ENCODE assay signal across 17 cellular contexts in the genomic region with DNA sequence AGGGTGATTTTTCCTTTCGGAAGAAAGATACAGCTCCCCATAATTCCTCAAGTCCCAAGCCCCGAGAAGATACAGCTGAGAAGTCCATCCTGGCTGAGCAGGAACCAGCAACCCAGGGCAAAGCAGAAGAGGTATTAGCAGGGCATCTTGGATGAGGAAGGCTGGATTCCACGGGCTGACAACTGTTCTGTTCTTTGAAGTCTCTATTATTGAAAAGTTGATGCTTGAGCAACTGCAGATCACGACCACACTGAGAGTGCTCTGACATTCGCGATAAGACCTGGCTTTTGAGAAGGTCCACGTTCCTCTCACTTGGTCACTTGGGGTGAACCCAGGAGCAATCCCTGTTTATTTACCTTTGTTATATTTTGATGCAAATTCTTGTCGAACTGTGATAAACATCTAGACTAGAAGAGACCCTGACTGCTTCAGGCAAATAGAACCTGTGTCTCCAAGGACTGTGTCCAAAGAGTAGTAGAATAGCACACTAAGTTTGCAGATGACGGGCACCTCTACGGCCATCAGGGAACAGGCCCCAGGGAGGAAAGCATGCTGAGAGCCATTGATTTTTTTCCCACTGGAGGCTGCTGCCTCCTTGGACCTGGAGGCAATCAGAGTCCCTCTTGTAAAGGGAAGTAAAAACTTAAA.
DNase-seq lines count a peak whose midpoint lies in the region; ATAC-seq and TF ChIP-seq lines count a peak whose summit lies in the region.
"Had no signal": no experiment of that assay in that cellular context is flagged by ENCODE, and none has a peak within 500 bp of the region (broad histone marks: within the 10 kb centered on the region; RNA-seq: fewer than 3 reads in every experiment).

No MANE protein-coding gene starts in this region.

- H3K4me3 ChIP-seq in PC-9 = peak overlapping the region; percentile 32; the same call in 1 of the 2 replicates
- H3K4me3 ChIP-seq in iPS-15b (ENCODE audit: low read depth, low read length) = peak overlapping the region; percentile 0
- H3K4me3 ChIP-seq in smooth muscle cell = no peak overlapping the region
- no peak overlapping the region for H3K4me3 ChIP-seq in aorta (ENCODE audit: low read length in 2 of 2)
- H3K4me3 ChIP-seq: ovary had no signal

- peaks cover 85% of the 10 kb centered on the region for H3K4me1 ChIP-seq in PC-9 (replicated peaks; ENCODE audit: insufficient read depth)
- H3K4me1 ChIP-seq in iPS-15b (ENCODE audit: control insufficient read depth, insufficient read depth, low read length) = peaks cover 10% of the 10 kb centered on the region
- peaks cover 55% of the 10 kb centered on the region for H3K4me1 ChIP-seq in smooth muscle cell (ENCODE audit: low read depth)
- no peaks in the 10 kb centered on the region for H3K4me1 ChIP-seq in aorta (ENCODE audit: control insufficient read depth in 1 of 2, insufficient read depth in 2 of 2, low read length in 2 of 2)

- POLR2A ChIA-PET in PC-9 (lab: Charles Lee; ENCODE audit: unreplicated experiment) = interaction anchor here (0.6 to 0.7 kb wide), 2 partner anchors 130 to 1096 kb away, joined by 6 to 8 read pairs; no protein-coding TSS in a partner anchor

- peak overlapping the region; percentile 72 for H3K4me2 ChIP-seq in PC-9
- H3K4me2 ChIP-seq in smooth muscle cell = peak overlapping the region; percentile 47

- no peak for ATAC-seq in aorta (ENCODE audit: low FRiP score)
- ATAC-seq in HG03095 (IDR thresholded peaks at IDR 0.05; ENCODE audit: unreplicated experiment) = no peak
- ATAC-seq: activated CD4-positive, CD25-positive, alpha-beta regulatory T cell treated with anti-CD3 and anti-CD28 coated beads, Interleukin-2, amount 50 U/mL, for 24 hours had no signal

- H2AFZ ChIP-seq in PC-9 (peak overlapping the region; percentile 79), smooth muscle cell (ENCODE audit: low read depth) (no peak overlapping the region)

- BruUV-seq in PC-9 (replicated peaks; lab: Mats Ljungman, UMichigan) = TSS peak; percentile 68

- DNase-seq in DMS53 (lab: John Stamatoyannopoulos, UW) = peak; percentile 11
- no peak for DNase-seq in DMS53 treated with DMSO at 0.1 percent for 48 hours (lab: John Stamatoyannopoulos, UW; ENCODE audit: unreplicated experiment)
- peak in 1 of 2 experiments; percentile 71 for DNase-seq in PC-9
- DNase-seq in smooth muscle cell (lab: John Stamatoyannopoulos, UW; ENCODE audit: unreplicated experiment) = no peak
- DNase-seq in SW480 (ENCODE audit: low spot score) = no peak
- DNase-seq in aorta = no peak
- DNase-seq: C1 segment of cervical spinal cord; central memory CD4-positive, alpha-beta T cell; effector CD8-positive, alpha-beta T cell; left colon; NCI-H1694 treated with DMSO at 0.1 percent for 48 hours; ovary; Right ventricle myocardium superior had no signal

- intact Hi-C loops in PC-9 (cut with micrococcal nuclease; ENCODE audit: unreplicated experiment) (loop anchor here (1.0 to 2.0 kb wide), 4 partner anchors 59 to 227 kb away; no protein-coding TSS in a partner anchor), aorta (cut with DNase I) (no loop called here)

- H3K79me2 ChIP-seq in PC-9 (ENCODE audit: low read depth) (no peaks in the 10 kb centered on the region), smooth muscle cell (ENCODE audit: low read depth) (no peaks in the 10 kb centered on the region)

- CTCF ChIA-PET in PC-9 (lab: Charles Lee) = interaction anchor here (1.1 kb wide), 1 partner anchor 138 kb away, joined by 3 read pairs; no protein-coding TSS in a partner anchor

- H3K9me2 ChIP-seq in PC-9 (ENCODE audit: insufficient read depth) = no peaks in the 10 kb centered on the region

- no peaks in the 10 kb centered on the region for H3K27me3 ChIP-seq in PC-9 (ENCODE audit: insufficient read depth, low read depth)
- H3K27me3 ChIP-seq in iPS-15b (ENCODE audit: control insufficient read depth, insufficient read depth, low read length) = peaks cover 2% of the 10 kb centered on the region
- no peaks in the 10 kb centered on the region for H3K27me3 ChIP-seq in smooth muscle cell (ENCODE audit: low read depth)
- no peaks in the 10 kb centered on the region for H3K27me3 ChIP-seq in aorta (ENCODE audit: control insufficient read depth in 1 of 2, insufficient read depth in 2 of 2, low read length in 1 of 2)
- H3K27me3 ChIP-seq: ovary had no signal

- H3K9me3 ChIP-seq in PC-9 (ENCODE audit: insufficient read depth, low read depth) (no peaks in the 10 kb centered on the region), iPS-15b (ENCODE audit: control insufficient read depth, insufficient read depth, low read length) (no peaks in the 10 kb centered on the region), smooth muscle cell (replicated peaks; ENCODE audit: low read depth) (peaks cover 4% of the 10 kb centered on the region), aorta (ENCODE audit: control insufficient read depth, low read length) (no peaks in the 10 kb centered on the region)
- H3K9me3 ChIP-seq: ovary had no signal

- H3K9ac ChIP-seq in iPS-15b (ENCODE audit: low read depth, low read length) (no peak overlapping the region), smooth muscle cell (ENCODE audit: low read depth) (no peak overlapping the region)

- H3K36me3 ChIP-seq in PC-9 (ENCODE audit: low read depth) (no peaks in the 10 kb centered on the region), iPS-15b (ENCODE audit: control insufficient read depth, insufficient read depth, low read length) (no peaks in the 10 kb centered on the region), smooth muscle cell (ENCODE audit: low read depth) (no peaks in the 10 kb centered on the region), aorta (ENCODE audit: control insufficient read depth in 1 of 2, insufficient read depth in 2 of 2, low read length in 1 of 2) (no peaks in the 10 kb centered on the region)
- H3K36me3 ChIP-seq: ovary had no signal

- H3K27ac ChIP-seq in PC-9 = peak overlapping the region; percentile 86
- H3K27ac ChIP-seq in smooth muscle cell (ENCODE audit: low read depth) = peak overlapping the region; percentile 28
- no peak overlapping the region for H3K27ac ChIP-seq in aorta (ENCODE audit: low read depth in 1 of 2, low read length in 2 of 2)
- H3K27ac ChIP-seq: 22Rv1, ovary had no signal

- 24% methylated on average over 10 of the region's 10 CpGs for WGBS in smooth muscle cell (ENCODE audit: low lambda C conversion rate)
- 31 to 40% methylated on average over 10 of the region's 10 CpGs for WGBS in aorta, 2 donors

- H3F3A ChIP-seq in PC-9 (ENCODE audit: insufficient read depth, low read depth) (peaks cover 71% of the 10 kb centered on the region), smooth muscle cell (ENCODE audit: low read depth) (peaks cover 21% of the 10 kb centered on the region)

- no peaks in the 10 kb centered on the region for H4K20me1 ChIP-seq in PC-9 (ENCODE audit: insufficient read depth)
- no peaks in the 10 kb centered on the region for H4K20me1 ChIP-seq in smooth muscle cell (ENCODE audit: low read depth)

- TF ChIP-seq CTCF in PC-9 (conservative IDR thresholded peaks at IDR 0.05) = no peak
- TF ChIP-seq CTCF in smooth muscle cell (IDR thresholded peaks at IDR 0.05; ENCODE audit: borderline replicate concordance, insufficient read depth, poor library complexity, severe bottlenecking) = no peak

Comparison
In these comparisons a context has a peak if more than half of its experiments do, and no peak if none do; other contexts are left out.
1. H3K27ac ChIP-seq: peak in PC-9 (single experiment) and smooth muscle cell (single experiment); none in aorta (0 of 2).
2. H3K4me3 ChIP-seq: peak in PC-9 (single experiment) and iPS-15b (single experiment); none in smooth muscle cell (single experiment) and aorta (0 of 2).